ENCODE assay signal across 20 cellular contexts in genomic region chr17:14553847-14554246, GRCh38.
"Had no signal": no experiment of that assay in that cellular context is flagged by ENCODE, and none has a peak within 500 bp of the region (broad histone marks: within the 10 kb centered on the region; RNA-seq: fewer than 3 reads in every experiment).

No MANE protein-coding gene starts in this region.

- H3K27me3 ChIP-seq: cardiac muscle cell, colonic mucosa, esophagus squamous epithelium, right atrium auricular region, transverse colon had no signal

- H3K4me3 ChIP-seq: cardiac muscle cell, colonic mucosa, esophagus squamous epithelium, right atrium auricular region, skin epidermis, transverse colon had no signal

- H3K27ac ChIP-seq: cardiac muscle cell, colonic mucosa, esophagus squamous epithelium, right atrium auricular region, skin epidermis, transverse colon had no signal

- H3K9me3 ChIP-seq: colonic mucosa, esophagus squamous epithelium, right atrium auricular region, transverse colon had no signal

- ATAC-seq: natural killer cell treated with Interleukin-12 subunit alpha and Interleukin-12 subunit beta and Interleukin-15 and Interleukin-18, amount 100 ng/mL, for 72 hours; T-cell had no signal

- H3K36me3 ChIP-seq: cardiac muscle cell, colonic mucosa, esophagus squamous epithelium, right atrium auricular region, transverse colon had no signal

- DNase-seq: activated CD4-positive, alpha-beta T cell treated with anti-CD3 and anti-CD28 coated beads, Interleukin-2, amount 50 U/mL, for 4 hours; activated CD4-positive, CD25-positive, alpha-beta regulatory T cell treated with anti-CD3 and anti-CD28 coated beads, Interleukin-2, amount 50 U/mL, for 72 hours; activated naive CD4-positive, alpha-beta T cell treated with anti-CD3 and anti-CD28 coated beads, Interleukin-2, amount 50 U/mL, for 16 hours; colonic mucosa; esophagus squamous epithelium; hippocampal formation; kidney glomerular epithelial cell; nucleus accumbens; stimulated activated CD4-positive, alpha-beta T cell treated with anti-CD3 and anti-CD28 coated beads, Interleukin-15, amount 100 ng/mL, for 24 hours; stimulated activated CD4-positive, alpha-beta T cell treated with anti-CD3 and anti-CD28 coated beads, Interleukin-4, amount 100 ng/mL, for 4 hours; stimulated activated CD8-positive, alpha-beta memory T cell treated with anti-CD3 and anti-CD28 coated beads, Interleukin-4, amount 100 ng/mL, for 48 hours; stimulated activated naive CD4-positive, alpha-beta T cell treated with Interleukin-2 at 50 U/mL for 16 hours; substantia nigra; T-cell; T-helper 9 cell; transverse colon had no signal

- H3K4me1 ChIP-seq: colonic mucosa, right atrium auricular region, transverse colon had no signal
